In the genomic region with DNA sequence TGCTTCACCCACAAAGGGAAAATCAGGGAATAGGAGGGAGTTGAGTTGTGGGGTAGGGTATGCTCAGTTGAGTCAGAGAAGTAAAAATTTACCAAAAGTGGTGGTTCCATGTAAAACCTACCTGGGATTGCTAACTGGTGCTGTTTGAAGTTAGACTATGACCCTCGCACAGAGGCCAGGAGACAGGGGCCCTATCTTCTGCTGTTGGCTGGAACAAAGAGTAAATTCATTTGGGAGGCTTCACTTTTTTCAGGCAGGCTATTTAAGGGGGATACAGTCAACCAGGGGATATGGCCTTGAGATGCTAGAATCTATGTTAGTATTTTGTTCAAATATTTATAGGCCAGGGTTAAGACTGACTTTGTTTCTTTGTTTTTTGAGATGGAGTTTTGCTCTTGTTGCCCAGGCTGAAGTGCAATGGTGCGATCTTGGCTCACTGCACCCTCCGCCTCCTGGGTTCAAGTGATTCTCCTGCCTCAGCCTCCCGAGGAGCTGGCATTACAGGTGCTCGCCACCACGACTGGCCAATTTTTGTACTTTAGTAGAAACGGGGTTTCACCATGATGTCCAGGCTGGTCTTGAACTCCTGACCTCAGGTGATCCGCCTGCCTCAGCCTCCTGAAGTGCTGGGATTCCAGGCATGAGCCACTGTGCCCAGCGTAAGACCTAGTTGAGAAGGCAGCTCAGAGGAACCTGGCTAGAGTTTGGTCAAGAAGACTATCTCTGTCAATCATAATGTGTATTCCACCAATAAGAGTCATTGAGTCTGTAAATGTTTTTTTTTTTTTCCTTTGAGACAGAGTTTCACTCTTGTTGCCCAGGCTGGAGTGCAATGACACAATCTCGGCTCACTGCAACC, we compare ENCODE assay signal across 1 cellular context. TPM values are rescaled to one million over a fixed set of nuclear protein-coding genes. Genes with fewer than 3 reads are reported as not detected.
"Had no signal": no experiment of that assay in that cellular context is flagged by ENCODE, and none has a peak within 500 bp of the region (broad histone marks: within the 10 kb centered on the region; RNA-seq: fewer than 3 reads in every experiment).

No MANE protein-coding gene starts in this region.

RNA-seq across cellular contexts. Expression of a gene that starts 22.7 kb away (rescaled TPM):
- total RNA-seq: HT-29 had no signal

RNA-seq across cellular contexts. Expression of a gene that starts 22.7 kb away (rescaled TPM):
- total RNA-seq: HT-29 had no signal
